Comparison of ENCODE assay signal across 9 cellular contexts in the genomic region with DNA sequence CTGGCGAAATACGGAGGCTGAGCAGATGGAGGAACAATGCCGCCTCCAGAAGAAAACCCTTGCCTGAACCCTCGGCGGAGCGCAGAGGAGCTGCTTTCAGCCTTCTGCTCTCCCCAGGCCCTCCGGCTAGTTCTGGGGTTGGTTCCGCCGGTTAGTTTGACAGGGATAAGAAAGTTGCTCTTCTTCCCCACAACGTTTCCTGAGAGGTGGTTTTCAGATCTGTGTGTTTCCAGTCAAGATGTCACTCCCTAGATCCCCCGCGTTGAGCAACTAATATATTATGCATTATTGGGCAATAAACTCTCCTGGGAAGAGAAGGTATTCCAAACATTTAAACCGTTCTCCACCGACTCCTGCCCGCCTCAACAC. TPM values are rescaled to one million over a fixed set of nuclear protein-coding genes. Genes with fewer than 3 reads are reported as not detected.
DNase-seq lines count a peak whose midpoint lies in the region; ATAC-seq and TF ChIP-seq lines count a peak whose summit lies in the region.
"Had no signal": no experiment of that assay in that cellular context is flagged by ENCODE, and none has a peak within 500 bp of the region (broad histone marks: within the 10 kb centered on the region; RNA-seq: fewer than 3 reads in every experiment).

No MANE protein-coding gene starts in this region.

- H3K4me3 ChIP-seq in ascending aorta, result peak overlapping the region; percentile 55 to 87
- H3K4me3 ChIP-seq: K562 had no signal

- DNase-seq in DMS 273 treated with DMSO at 0.1 percent for 48 hours (lab: John Stamatoyannopoulos, UW) (peak; percentile 32), DMS 273 (lab: John Stamatoyannopoulos, UW; ENCODE audit: unreplicated experiment) (no peak), ascending aorta (ENCODE audit: low spot score in 2 of 2) (peak in 1 of 2 donors; percentile 64), iPS-NIHi7 (ENCODE audit: extremely low spot score) (peak; percentile 50), stromal cell of bone marrow (ENCODE audit: low read depth) (peak; percentile 9), pons (ENCODE audit: low spot score) (no peak)

- H3K9me3 ChIP-seq in ascending aorta, result no peaks in the 10 kb centered on the region

- intact Hi-C loops in ascending aorta (cut with DNase I), result no loop called here

- H3K36me3 ChIP-seq in ascending aorta, result no peaks in the 10 kb centered on the region

- H3K4me1 ChIP-seq in ascending aorta, result peaks cover 0 to 2% of the 10 kb centered on the region in 2 donors

- no peak for TF ChIP-seq CTCF in ascending aorta (IDR thresholded peaks at IDR 0.05)

- ATAC-seq in HG03378 (IDR thresholded peaks at IDR 0.05; ENCODE audit: unreplicated experiment) (no peak), GM21737 (IDR thresholded peaks at IDR 0.05; ENCODE audit: unreplicated experiment) (no peak)

- peak overlapping the region; percentile 85 to 91 for H3K27ac ChIP-seq in ascending aorta

- no peaks in the 10 kb centered on the region for H3K27me3 ChIP-seq in ascending aorta

RNA-seq across cellular contexts. Expression of gene NLGN1, which starts 0.6 kb away (rescaled TPM):
- 5.2 TPM for total RNA-seq in ascending aorta

Comparison
In these comparisons a context has a peak if more than half of its experiments do, and no peak if none do; other contexts are left out.
1. DNase-seq: peak in DMS 273 treated with DMSO at 0.1 percent for 48 hours (single experiment), iPS-NIHi7 (single experiment) and stromal cell of bone marrow (single experiment); none in DMS 273 (single experiment) and pons (single experiment).